ENCODE assay signal across 15 cellular contexts in the genomic region with DNA sequence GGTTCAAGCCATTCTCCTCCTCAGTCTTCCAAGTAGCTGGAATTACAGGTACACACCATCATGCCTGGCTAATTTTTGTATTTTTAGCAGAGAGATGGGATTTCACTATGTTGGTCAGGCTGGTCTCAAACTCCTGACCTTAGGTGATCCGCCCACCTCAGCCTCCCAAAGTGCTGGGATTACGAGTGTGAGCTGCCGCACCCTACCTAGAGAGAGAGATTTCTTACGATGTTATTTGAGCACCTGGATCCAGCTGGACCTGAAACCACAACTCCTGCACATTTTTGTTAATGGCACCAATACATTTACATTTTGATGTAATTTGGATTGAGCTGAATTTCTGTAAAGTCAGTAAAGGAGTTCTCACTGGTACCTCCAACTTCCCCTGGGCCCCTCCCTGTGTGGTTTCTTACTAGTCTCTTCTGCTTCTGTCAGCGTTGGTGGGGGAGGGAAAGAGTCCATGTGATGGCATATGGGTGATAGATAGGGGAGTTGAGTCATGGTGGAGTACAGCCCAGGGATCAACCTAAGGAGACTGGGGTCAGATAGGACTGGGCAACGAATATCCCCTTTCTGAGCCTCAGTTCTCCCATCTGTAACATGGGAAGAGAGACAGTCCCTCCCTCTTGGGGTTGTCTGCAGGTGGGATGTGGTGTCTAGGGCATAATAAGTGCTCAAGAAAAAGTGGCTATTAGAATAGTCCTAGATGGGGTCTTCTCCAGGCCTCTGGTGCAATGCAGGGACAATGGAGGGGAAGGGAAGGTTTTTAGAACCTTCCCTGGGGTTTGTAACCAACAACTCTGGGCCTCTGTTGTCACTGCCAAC.
A peak's percentile ranks its signal among the peaks of the same experiment; 100 is the strongest.
DNase-seq lines count a peak whose midpoint lies in the region; ATAC-seq and TF ChIP-seq lines count a peak whose summit lies in the region.
"Had no signal": no experiment of that assay in that cellular context is flagged by ENCODE, and none has a peak within 500 bp of the region (broad histone marks: within the 10 kb centered on the region; RNA-seq: fewer than 3 reads in every experiment).

No MANE protein-coding gene starts in this region.

- H3K27me3 Mint-ChIP-seq in CD4-positive, alpha-beta T cell, result no peaks in the 10 kb centered on the region
- no peaks in the 10 kb centered on the region for H3K27me3 Mint-ChIP-seq in activated B cell treated with CpG ODN at 0.5 μM for 24 hours
- no peaks in the 10 kb centered on the region for H3K27me3 Mint-ChIP-seq in naive thymus-derived CD8-positive, alpha-beta T cell
- H3K27me3 Mint-ChIP-seq in Calu3 (ENCODE audit: unreplicated experiment), result peaks cover 13% of the 10 kb centered on the region

- H3K27ac ChIP-seq in CD4-positive, alpha-beta T cell (ENCODE audit: low read depth, low read length), result no peak overlapping the region
- H3K27ac ChIP-seq: coronary artery, parathyroid adenoma had no signal

- H3K27me3 ChIP-seq in CD4-positive, alpha-beta T cell (ENCODE audit: control insufficient read depth, insufficient read depth, low read length), result no peaks in the 10 kb centered on the region

- no peak for DNase-seq in CD4-positive, alpha-beta T cell
- peak; percentile 65 for DNase-seq in Jurkat, Clone E6-1 (ENCODE audit: low read depth, low spot score)
- DNase-seq in activated B cell treated with CpG ODN at 0.5 μM for 24 hours (no peak), inferior parietal cortex (ENCODE audit: extremely low spot score) (no peak), NCI-H748 (lab: John Stamatoyannopoulos, UW; ENCODE audit: unreplicated experiment) (no peak), Calu3 (no peak), NCI-H146 (lab: John Stamatoyannopoulos, UW) (no peak)
- DNase-seq in naive thymus-derived CD8-positive, alpha-beta T cell, result no peak
- DNase-seq: foreskin fibroblast; NK-92 treated with Interleukin-12 subunit alpha and Interleukin-12 subunit beta, amount 100 ng/mL, for 24 hours; T1000; trophoblast cell had no signal

- no TSS peak for BruUV-seq in Calu3 (replicated peaks; lab: Mats Ljungman, UMichigan)

- peak overlapping the region; percentile 75 for H3K27ac Mint-ChIP-seq in CD4-positive, alpha-beta T cell
- H3K27ac Mint-ChIP-seq in activated B cell treated with CpG ODN at 0.5 μM for 24 hours (peak overlapping the region; percentile 37), Calu3 (ENCODE audit: unreplicated experiment) (no peak overlapping the region)
- H3K27ac Mint-ChIP-seq in naive thymus-derived CD8-positive, alpha-beta T cell, result peak overlapping the region in 9 of 10 donors; percentile 43 to 92 (median 72)

- peaks cover 42% of the 10 kb centered on the region for H3K4me1 Mint-ChIP-seq in CD4-positive, alpha-beta T cell (ENCODE audit: low read depth)
- H3K4me1 Mint-ChIP-seq in activated B cell treated with CpG ODN at 0.5 μM for 24 hours (peaks cover 31% of the 10 kb centered on the region), Calu3 (ENCODE audit: low read depth, unreplicated experiment) (no peaks in the 10 kb centered on the region)
- H3K4me1 Mint-ChIP-seq in naive thymus-derived CD8-positive, alpha-beta T cell, result peaks cover 15 to 40% (median 34%) of the 10 kb centered on the region in 4 donors

- TF ChIP-seq CTCF in CD4-positive, alpha-beta T cell (IDR thresholded peaks at IDR 0.05), result no peak
- TF ChIP-seq CTCF in activated B cell treated with CpG ODN at 0.5 μM for 24 hours (IDR thresholded peaks at IDR 0.05) (no peak), Calu3 (IDR thresholded peaks at IDR 0.05; ENCODE audit: unreplicated experiment) (no peak)

- intact Hi-C loops in CD4-positive, alpha-beta T cell (cut with DNase I, micrococcal nuclease), result loop anchor here in 1 of 2 experiments (5.0 kb wide), 1 partner anchor 83 kb away; the partner anchor contains the start of gene MED13L
- intact Hi-C loops in activated B cell treated with CpG ODN at 0.5 μM for 24 hours (cut with micrococcal nuclease), result no loop called here
- intact Hi-C loops in Calu3 (cut with micrococcal nuclease; ENCODE audit: unreplicated experiment), result no loop called here

- no peak for ATAC-seq in CD4-positive, alpha-beta T cell (ENCODE audit: poor library complexity)
- ATAC-seq in activated B cell treated with CpG ODN at 0.5 μM for 24 hours (ENCODE audit: low read depth), result no peak
- ATAC-seq in naive thymus-derived CD8-positive, alpha-beta T cell, result no peak

- H3K9me3 ChIP-seq in CD4-positive, alpha-beta T cell (ENCODE audit: control insufficient read depth, low read length), result no peaks in the 10 kb centered on the region

- POLR2A ChIA-PET in CD4-positive, alpha-beta T cell (lab: Charles Lee), result interaction anchor here (1.6 kb wide), 1 partner anchor 82 kb away, joined by 6 read pairs; no protein-coding TSS in a partner anchor
- POLR2A ChIA-PET in activated B cell treated with CpG ODN at 0.5 μM for 24 hours (lab: Charles Lee), result no interaction called here
- POLR2A ChIA-PET in naive thymus-derived CD8-positive, alpha-beta T cell (lab: Charles Lee), result interaction anchor here (1.2 kb wide), 1 partner anchor 199 kb away, joined by 3 read pairs; no protein-coding TSS in a partner anchor

- CTCF ChIA-PET in CD4-positive, alpha-beta T cell (lab: Charles Lee), result no interaction called here
- CTCF ChIA-PET in activated B cell treated with CpG ODN at 0.5 μM for 24 hours (lab: Charles Lee), result no interaction called here
- CTCF ChIA-PET in Calu3 (lab: Charles Lee), result no interaction called here

- H3K4me3 ChIP-seq in Jurkat, Clone E6-1 (ENCODE audit: low read length), result peak overlapping the region; percentile 13
- H3K4me3 ChIP-seq: coronary artery had no signal

- peak overlapping the region; percentile 72 for H3K4me3 Mint-ChIP-seq in CD4-positive, alpha-beta T cell
- H3K4me3 Mint-ChIP-seq in activated B cell treated with CpG ODN at 0.5 μM for 24 hours (peak overlapping the region; percentile 51), Calu3 (ENCODE audit: low read depth, unreplicated experiment) (no peak overlapping the region)
- H3K4me3 Mint-ChIP-seq in naive thymus-derived CD8-positive, alpha-beta T cell, result peak overlapping the region; percentile 41 to 84 (median 58)

- H3K36me3 Mint-ChIP-seq in CD4-positive, alpha-beta T cell (ENCODE audit: low read depth), result no peaks in the 10 kb centered on the region
- H3K36me3 Mint-ChIP-seq in activated B cell treated with CpG ODN at 0.5 μM for 24 hours (ENCODE audit: low read depth) (no peaks in the 10 kb centered on the region), Calu3 (ENCODE audit: insufficient read depth, unreplicated experiment) (peaks cover 10% of the 10 kb centered on the region)
- H3K36me3 Mint-ChIP-seq in naive thymus-derived CD8-positive, alpha-beta T cell, result no peaks in the 10 kb centered on the region

- H3K9me3 Mint-ChIP-seq in CD4-positive, alpha-beta T cell, result no peaks in the 10 kb centered on the region
- H3K9me3 Mint-ChIP-seq in activated B cell treated with CpG ODN at 0.5 μM for 24 hours, result no peaks in the 10 kb centered on the region
- H3K9me3 Mint-ChIP-seq in naive thymus-derived CD8-positive, alpha-beta T cell, result peaks cover 0 to 3% (median 0%) of the 10 kb centered on the region in 9 donors
- H3K9me3 Mint-ChIP-seq in Calu3 (ENCODE audit: low read depth, unreplicated experiment), result no peaks in the 10 kb centered on the region
- H3K9me3 Mint-ChIP-seq: activated naive CD4-positive, alpha-beta T cell treated with anti-CD3 and anti-CD28 coated beads, Interleukin-2, amount 50 U/mL, for 72 hours had no signal
